In genomic region chr20:46699651-46700359, GRCh38 we compare ENCODE assay signal across 8 cellular contexts. TPM values are rescaled to one million over a fixed set of nuclear protein-coding genes. Genes with fewer than 3 reads are reported as not detected.
DNase-seq lines count a peak whose midpoint lies in the region; ATAC-seq and TF ChIP-seq lines count a peak whose summit lies in the region.

No MANE protein-coding gene starts in this region.

- H3K4me1 ChIP-seq in osteoblast (ENCODE audit: insufficient read depth, low read length) = peaks cover 5% of the 10 kb centered on the region

- peak; percentile 3 for DNase-seq in NCI-H1092 treated with DMSO at 0.1 percent for 48 hours (lab: John Stamatoyannopoulos, UW)
- no peak for DNase-seq in NCI-H1092 (lab: John Stamatoyannopoulos, UW)
- DNase-seq in NCI-H526 treated with DMSO at 0.1 percent for 48 hours (lab: John Stamatoyannopoulos, UW) = peak; percentile 33
- peak; percentile 36 for DNase-seq in cerebellar cortex (ENCODE audit: low spot score)
- no peak for DNase-seq in osteoblast (ENCODE audit: insufficient read length, low spot score, missing footprints)
- DNase-seq in NCI-H2029 treated with DMSO at 0.1 percent for 48 hours (lab: John Stamatoyannopoulos, UW) = no peak

- no peaks in the 10 kb centered on the region for H3K27me3 ChIP-seq in osteoblast (ENCODE audit: insufficient read depth, low read length)

- TF ChIP-seq CTCF in osteoblast (IDR thresholded peaks at IDR 0.05; ENCODE audit: extremely low read depth, low read depth, low read length) = peak; percentile 82

- no peaks in the 10 kb centered on the region for H3K36me3 ChIP-seq in osteoblast (ENCODE audit: insufficient read depth, low read length)

- no peaks in the 10 kb centered on the region for H4K20me1 ChIP-seq in osteoblast (ENCODE audit: insufficient read depth, low read length)

- no peaks in the 10 kb centered on the region for H3K9me3 ChIP-seq in osteoblast (ENCODE audit: low read depth, low read length)

- no peak for ATAC-seq in HG02938 (IDR thresholded peaks at IDR 0.05; ENCODE audit: unreplicated experiment)
- ATAC-seq in GM21786 (IDR thresholded peaks at IDR 0.05; ENCODE audit: unreplicated experiment) = no peak

- H3K4me2 ChIP-seq in osteoblast (ENCODE audit: insufficient read depth, low read length) = no peak overlapping the region

- no peak overlapping the region for H2AFZ ChIP-seq in osteoblast (ENCODE audit: low read length)

- no peak overlapping the region for H3K4me3 ChIP-seq in osteoblast (ENCODE audit: insufficient read depth, low read length)

- H3K79me2 ChIP-seq in osteoblast (ENCODE audit: insufficient read depth, low read length) = no peaks in the 10 kb centered on the region

- no peak overlapping the region for H3K27ac ChIP-seq in osteoblast (ENCODE audit: low read depth, low read length)

RNA-seq across cellular contexts. Expression of gene SLC2A10, which starts 9.6 kb away (rescaled TPM):
- total RNA-seq in osteoblast = 44.2 and 47.4 TPM in 2 replicates

RNA-seq across cellular contexts. Expression of gene TP53RK, which starts 10.6 kb away (rescaled TPM):
- 18.0 and 21.0 TPM in 2 replicates for total RNA-seq in osteoblast

RNA-seq across cellular contexts. Expression of gene SLC13A3, which starts 48.5 kb away (rescaled TPM):
- total RNA-seq in osteoblast = 0.59 and 1.8 TPM in 2 replicates

Comparison
In these comparisons a context has a peak if more than half of its experiments do, and no peak if none do; other contexts are left out.
1. DNase-seq: peak in NCI-H1092 treated with DMSO at 0.1 percent for 48 hours (single experiment), NCI-H526 treated with DMSO at 0.1 percent for 48 hours (single experiment) and cerebellar cortex (single experiment); none in NCI-H1092 (single experiment), osteoblast (single experiment) and NCI-H2029 treated with DMSO at 0.1 percent for 48 hours (single experiment).